8 cellular contexts compared by ENCODE assay signal in the genomic region with DNA sequence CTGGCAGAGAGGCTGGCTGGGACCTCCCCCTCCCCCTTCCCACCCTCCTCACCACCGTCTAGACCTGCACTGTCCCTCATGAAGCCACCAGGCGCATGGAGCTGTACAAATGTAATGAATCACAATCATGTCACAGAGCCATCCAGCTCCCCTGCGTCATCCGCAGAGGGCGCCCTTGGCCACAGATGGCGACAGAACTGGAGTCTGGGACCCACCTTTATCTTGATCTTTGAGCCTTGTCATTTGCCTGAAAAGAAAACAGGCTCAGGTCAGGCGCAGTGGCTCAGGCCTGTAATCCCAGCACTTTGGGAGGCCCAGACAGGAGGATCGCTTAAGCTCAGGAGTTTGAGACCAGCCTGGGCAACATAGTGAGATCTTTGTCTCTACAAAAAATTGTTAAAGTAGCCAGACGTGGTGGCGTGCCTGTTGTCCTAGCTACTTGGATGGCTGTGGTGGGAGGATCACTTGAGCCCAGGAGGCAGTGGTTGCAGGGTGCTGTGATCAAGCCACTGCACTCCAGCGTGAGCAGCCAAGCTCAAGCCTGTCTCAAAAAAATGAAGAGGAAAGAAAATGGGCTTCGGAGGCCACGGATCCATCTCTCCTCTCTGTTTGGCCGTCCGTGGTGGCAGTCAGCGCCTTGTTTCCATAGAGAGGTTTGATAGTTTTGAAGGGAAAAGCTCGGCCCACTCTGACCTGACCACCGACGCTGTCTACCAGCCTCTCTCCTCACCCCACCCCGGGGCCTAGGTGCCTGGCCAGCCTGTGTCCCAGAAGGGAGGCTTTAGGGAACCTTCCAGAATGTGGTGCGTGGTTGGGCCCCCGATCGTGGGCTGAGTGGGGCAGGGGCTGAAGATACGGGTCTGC. TPM values are rescaled to one million over a fixed set of nuclear protein-coding genes. Genes with fewer than 3 reads are reported as not detected.
DNase-seq lines count a peak whose midpoint lies in the region; ATAC-seq and FAIRE-seq lines count a peak whose summit lies in the region.

No MANE protein-coding gene starts in this region.

- FAIRE-seq in frontal cortex (lab: Jason Lieb, UNC), result no peak

- ATAC-seq in GM19395 (IDR thresholded peaks at IDR 0.05; ENCODE audit: unreplicated experiment), result no peak

- in situ Hi-C loops in KBM-7 (cut with MboI; ENCODE audit: low pct_unique_long_range_greater_than_20kb, low sequenced_read_pairs), result no loop called here

- peak; percentile 69 for DNase-seq in stimulated activated CD4-positive, alpha-beta T cell treated with anti-CD3 and anti-CD28 coated beads, Interleukin-15, amount 100 ng/mL, for 24 hours
- DNase-seq in stimulated activated CD4-positive, alpha-beta T cell treated with anti-CD3 and anti-CD28 coated beads, Interleukin-12 subunit alpha, Interleukin-12 subunit beta, amount 100 ng/mL, for 4 hours, result no peak
- DNase-seq in KBM-7 (peak; percentile 88), RPMI8226 (peak; percentile 91), dermis microvascular lymphatic vessel endothelial cell (ENCODE audit: low read depth in 2 of 2) (peak; percentile 45 to 56), frontal cortex (ENCODE audit: low spot score in 2 of 2) (no peak)
- peak; percentile 75 for DNase-seq in stimulated activated CD4-positive, alpha-beta T cell treated with anti-CD3 and anti-CD28 coated beads, Interleukin-1b, Interleukin-23, amount 100 ng/mL, for 48 hours

RNA-seq across cellular contexts. Expression of a gene that starts 6.2 kb away (rescaled TPM):
- 0.38 and 1.0 TPM in 2 replicates for total RNA-seq in dermis microvascular lymphatic vessel endothelial cell
- 10.2 TPM for total RNA-seq in frontal cortex

RNA-seq across cellular contexts. Expression of a gene that starts 18.4 kb away (rescaled TPM):
- total RNA-seq in dermis microvascular lymphatic vessel endothelial cell, result 18.2 and 29.2 TPM in 2 replicates
- total RNA-seq in frontal cortex, result 24.1 TPM

RNA-seq across cellular contexts. Expression of a gene that starts 26.7 kb away (rescaled TPM):
- total RNA-seq in dermis microvascular lymphatic vessel endothelial cell (15.4 and 17.1 TPM in 2 replicates), frontal cortex (20.0 TPM)

RNA-seq across cellular contexts. Expression of a gene that starts 38.6 kb away (rescaled TPM):
- total RNA-seq in dermis microvascular lymphatic vessel endothelial cell, result 9.5 and 10.1 TPM in 2 replicates
- total RNA-seq in frontal cortex, result 6.1 TPM

Comparison
In these comparisons a context has a peak if more than half of its experiments do, and no peak if none do; other contexts are left out.
1. DNase-seq: peak in stimulated activated CD4-positive, alpha-beta T cell treated with anti-CD3 and anti-CD28 coated beads, Interleukin-15, amount 100 ng/mL, for 24 hours (single experiment), KBM-7 (single experiment), RPMI8226 (single experiment), dermis microvascular lymphatic vessel endothelial cell (2 of 2) and stimulated activated CD4-positive, alpha-beta T cell treated with anti-CD3 and anti-CD28 coated beads, Interleukin-1b, Interleukin-23, amount 100 ng/mL, for 48 hours (single experiment); none in stimulated activated CD4-positive, alpha-beta T cell treated with anti-CD3 and anti-CD28 coated beads, Interleukin-12 subunit alpha, Interleukin-12 subunit beta, amount 100 ng/mL, for 4 hours (single experiment) and frontal cortex (0 of 2).